Comparison of ENCODE assay signal across 1 cellular context in the genomic region with DNA sequence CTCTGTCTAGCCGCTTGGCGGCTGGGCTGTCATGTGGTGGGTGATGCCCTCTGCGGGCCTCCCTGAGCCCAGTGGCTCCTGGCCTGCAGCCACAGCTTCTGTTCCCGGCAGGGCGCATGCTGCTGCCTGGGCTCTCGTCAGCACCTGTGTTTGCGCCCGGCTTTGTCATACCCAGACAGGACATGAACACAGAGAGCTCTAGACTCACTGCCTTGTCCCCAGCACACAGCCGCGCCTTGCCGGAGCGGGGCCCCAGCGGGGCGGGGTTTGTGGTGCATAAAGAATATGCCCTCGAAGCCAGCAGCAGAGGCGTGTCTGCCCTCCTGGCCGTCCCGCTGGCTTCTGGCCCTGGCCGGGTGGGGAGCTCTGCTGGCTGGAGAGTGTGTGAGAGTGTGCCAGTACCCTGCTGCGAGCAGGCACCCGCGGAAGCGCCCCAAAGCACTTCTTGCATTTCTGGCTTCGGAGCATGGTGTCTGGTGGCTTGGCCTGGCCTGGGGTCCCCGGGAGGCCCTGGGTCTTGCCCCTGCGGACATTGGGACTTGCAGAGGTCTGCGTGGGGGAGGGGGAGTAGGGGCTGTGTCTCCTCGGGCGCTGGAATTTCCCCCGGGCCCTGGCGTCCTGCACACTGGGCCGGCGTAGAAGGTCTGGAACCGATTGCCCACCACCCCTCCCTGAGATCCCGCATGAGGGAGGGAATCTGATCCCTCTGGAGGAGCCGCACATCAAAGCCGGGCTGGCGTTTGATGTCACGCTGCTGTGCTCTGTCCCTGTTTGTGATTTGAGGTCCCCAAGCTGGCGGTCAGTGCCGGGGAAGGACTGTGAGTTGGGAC.
TF ChIP-seq lines count a peak whose summit lies in the region.

No MANE protein-coding gene starts in this region.

TF ChIP-seq in endothelial cell of umbilical vein, 7 proteins besides CTCF, POLR2A, EP300 and RAD21:
- TF ChIP-seq MYC (IDR thresholded peaks at IDR 0.05; ENCODE audit: low read depth, low read length) = no peak
- TF ChIP-seq MAX (IDR thresholded peaks at IDR 0.05; ENCODE audit: insufficient read depth, insufficient read length) = no peak
- no peak for TF ChIP-seq GATA2 (IDR thresholded peaks at IDR 0.05; ENCODE audit: insufficient read depth, insufficient read length, low read depth, low read length)
- TF ChIP-seq JUN (IDR thresholded peaks at IDR 0.05; ENCODE audit: borderline replicate concordance, insufficient read depth, insufficient read length, low read depth) = no peak
- no peak for TF ChIP-seq FOS (IDR thresholded peaks at IDR 0.05; ENCODE audit: borderline replicate concordance, insufficient read depth, low read length)
- TF ChIP-seq EZH2 (IDR thresholded peaks at IDR 0.05; ENCODE audit: borderline replicate concordance, low read depth, low read length, severe bottlenecking) = no peak
- no peak for TF ChIP-seq POLR2AphosphoS5 (IDR thresholded peaks at IDR 0.05; ENCODE audit: insufficient read depth, low read depth, low read length)
TF ChIP-seq in endothelial cell of umbilical vein: peak in this region for 0.
